ENCODE assay signal across 11 cellular contexts in genomic region chr16:89343501-89344291, GRCh38.
DNase-seq lines count a peak whose midpoint lies in the region; ATAC-seq, FAIRE-seq and TF ChIP-seq lines count a peak whose summit lies in the region.
"Had no signal": no experiment of that assay in that cellular context is flagged by ENCODE, and none has a peak within 500 bp of the region (broad histone marks: within the 10 kb centered on the region; RNA-seq: fewer than 3 reads in every experiment).

No MANE protein-coding gene starts in this region.

- WGBS in mammary epithelial cell (ENCODE audit: low coverage, missing lambda C conversion rate), result 88% methylated on average over 30 of the region's 34 CpGs
- WGBS in transverse colon (ENCODE audit: low coverage in 1 of 2), 2 donors, result 64 to 77% methylated on average over 9 to 34 of the region's 34 CpGs
- WGBS in thyroid gland, 2 donors, result 80 to 89% methylated on average over 29 to 32 of the region's 34 CpGs
- 73 to 79% (median 74%) methylated on average over 34 of the region's 34 CpGs for WGBS in small intestine, 3 donors

- in situ Hi-C loops in mammary epithelial cell (cut with MboI; ENCODE audit: low sequenced_read_pairs in 2 of 2), result no loop called here
- in situ Hi-C loops in transverse colon (cut with MboI; ENCODE audit: low pct_ligation_motif_present in 1 of 4, low pct_unique_long_range_greater_than_20kb in 1 of 4, low sequenced_read_pairs in 3 of 4), result no loop called here

- no peak for TF ChIP-seq POLR2A in breast epithelium (IDR thresholded peaks at IDR 0.05)
- no peak for TF ChIP-seq POLR2A in transverse colon (IDR thresholded peaks at IDR 0.05)
- no peak for TF ChIP-seq POLR2A in thyroid gland (IDR thresholded peaks at IDR 0.05)

- TF ChIP-seq CTCF in mammary epithelial cell (conservative IDR thresholded peaks at IDR 0.05 in 1 of 2, IDR thresholded peaks at IDR 0.05 in 1 of 2; ENCODE audit: extremely low read depth in 1 of 2, insufficient read depth in 1 of 2, low read depth in 1 of 2, low read length in 2 of 2), result no peak
- no peak for TF ChIP-seq CTCF in breast epithelium (IDR thresholded peaks at IDR 0.05)
- no peak for TF ChIP-seq CTCF in transverse colon (IDR thresholded peaks at IDR 0.05)
- TF ChIP-seq CTCF in thyroid gland (IDR thresholded peaks at IDR 0.05), result no peak

- H2AFZ ChIP-seq in mammary epithelial cell (ENCODE audit: low read depth, low read length), result no peak overlapping the region

- H4K20me1 ChIP-seq in mammary epithelial cell (ENCODE audit: insufficient read depth, low read length), result peaks cover 11% of the 10 kb centered on the region

- no peak for TF ChIP-seq EP300 in transverse colon (IDR thresholded peaks at IDR 0.05; ENCODE audit: low read depth)

- peaks cover 86 to 93% of the 10 kb centered on the region in 2 donors for H3K4me1 Mint-ChIP-seq in immature natural killer cell

- H3K27me3 ChIP-seq in mammary epithelial cell (ENCODE audit: insufficient read depth, low read length), result no peaks in the 10 kb centered on the region
- no peaks in the 10 kb centered on the region for H3K27me3 ChIP-seq in breast epithelium
- H3K27me3 ChIP-seq in transverse colon, result no peaks in the 10 kb centered on the region
- H3K27me3 ChIP-seq in thyroid gland, result no peaks in the 10 kb centered on the region
- H3K27me3 ChIP-seq in small intestine (ENCODE audit: control insufficient read depth in 2 of 2, insufficient read depth in 2 of 2, low read length in 2 of 2), result no peaks in the 10 kb centered on the region

- H3K79me2 ChIP-seq in mammary epithelial cell (ENCODE audit: insufficient read depth, low read length), result peaks cover 100% of the 10 kb centered on the region

- CTCF ChIA-PET in mammary epithelial cell (lab: Charles Lee; ENCODE audit: low non-redundant PET), result no interaction called here

- no peaks in the 10 kb centered on the region for H3K36me3 Mint-ChIP-seq in immature natural killer cell

- H3K4me1 ChIP-seq in mammary epithelial cell (ENCODE audit: insufficient read depth, low read length), result peaks cover 27% of the 10 kb centered on the region
- peaks cover 3 to 7% of the 10 kb centered on the region in 2 donors for H3K4me1 ChIP-seq in breast epithelium
- peaks cover 18 to 56% (median 46%) of the 10 kb centered on the region in 4 donors for H3K4me1 ChIP-seq in transverse colon
- peaks cover 10 to 38% of the 10 kb centered on the region in 2 donors for H3K4me1 ChIP-seq in thyroid gland
- H3K4me1 ChIP-seq in small intestine (ENCODE audit: control insufficient read depth in 2 of 2, insufficient read depth in 1 of 2, low read depth in 1 of 2, low read length in 1 of 2), result peaks cover 5 to 15% of the 10 kb centered on the region in 2 donors

- H3K27ac ChIP-seq in mammary epithelial cell (ENCODE audit: insufficient read depth, low read depth, low read length) (no peak overlapping the region), breast epithelium (no peak overlapping the region), transverse colon (peak overlapping the region in 3 of 4 donors; percentile 15 to 34 (median 23)), thyroid gland (no peak overlapping the region), small intestine (ENCODE audit: low read depth in 1 of 2, low read length in 1 of 2) (peak overlapping the region in 1 of 2 donors; percentile 21)

- H3K36me3 ChIP-seq in mammary epithelial cell (ENCODE audit: insufficient read depth, low read length) (peaks cover 3% of the 10 kb centered on the region), breast epithelium (no peaks in the 10 kb centered on the region), transverse colon (no peaks in the 10 kb centered on the region), thyroid gland (no peaks in the 10 kb centered on the region), small intestine (ENCODE audit: control insufficient read depth in 2 of 2, insufficient read depth in 2 of 2, low read length in 2 of 2) (no peaks in the 10 kb centered on the region)

- no peak for ATAC-seq in HG02763 (IDR thresholded peaks at IDR 0.05; ENCODE audit: unreplicated experiment)
- ATAC-seq: effector memory CD8-positive, alpha-beta T cell; naive thymus-derived CD8-positive, alpha-beta T cell had no signal

- no peak overlapping the region for H3K9ac ChIP-seq in mammary epithelial cell (ENCODE audit: insufficient read depth, low read length)

- no peak overlapping the region for H3K4me3 Mint-ChIP-seq in immature natural killer cell

- intact Hi-C loops in mammary epithelial cell (cut with micrococcal nuclease), result no loop called here
- intact Hi-C loops in breast epithelium (cut with DNase I; ENCODE audit: low total_unique reads), result no loop called here
- intact Hi-C loops in transverse colon (cut with DNase I; ENCODE audit: low total_unique reads), result no loop called here
- intact Hi-C loops in thyroid gland (cut with DNase I), result no loop called here

- BruUV-seq in mammary epithelial cell (replicated peaks; lab: Mats Ljungman, UMichigan), result no TSS peak

- H3K27me3 Mint-ChIP-seq in immature natural killer cell (ENCODE audit: low read depth in 3 of 3), result peaks cover 0 to 7% (median 0%) of the 10 kb centered on the region in 3 donors
- H3K27me3 Mint-ChIP-seq: CD8-positive, alpha-beta memory T cell; effector memory CD8-positive, alpha-beta T cell; naive thymus-derived CD8-positive, alpha-beta T cell had no signal

- H3K9me3 ChIP-seq in mammary epithelial cell (replicated peaks; ENCODE audit: insufficient read depth, low read length) (no peaks in the 10 kb centered on the region), breast epithelium (no peaks in the 10 kb centered on the region), transverse colon (no peaks in the 10 kb centered on the region), thyroid gland (no peaks in the 10 kb centered on the region), small intestine (ENCODE audit: control insufficient read depth, low read depth) (no peaks in the 10 kb centered on the region)

- H3K4me2 ChIP-seq in mammary epithelial cell (ENCODE audit: insufficient read depth, low read depth, low read length), result no peak overlapping the region

- DNase-seq in mammary epithelial cell, result peak; percentile 45
- DNase-seq in breast epithelium (ENCODE audit: low spot score in 2 of 2), result no peak
- DNase-seq in T1000 (lab: John Stamatoyannopoulos, UW), result peak; percentile 53
- DNase-seq in immature natural killer cell, result no peak
- DNase-seq in transverse colon, result peak; percentile 40
- no peak for DNase-seq in thyroid gland
- DNase-seq in small intestine, result no peak
- DNase-seq: effector memory CD8-positive, alpha-beta T cell; naive thymus-derived CD8-positive, alpha-beta T cell had no signal

- H3K9me3 Mint-ChIP-seq in immature natural killer cell, result no peaks in the 10 kb centered on the region
- H3K9me3 Mint-ChIP-seq: CD8-positive, alpha-beta memory T cell; effector memory CD8-positive, alpha-beta T cell; naive thymus-derived CD8-positive, alpha-beta T cell had no signal

- FAIRE-seq in small intestine (lab: Jason Lieb, UNC), result no peak

- H3K4me3 ChIP-seq in mammary epithelial cell (replicated peaks in 1 of 3; ENCODE audit: insufficient read depth in 1 of 3, low read depth in 2 of 3, low read length in 3 of 3), result no peak overlapping the region
- H3K4me3 ChIP-seq in breast epithelium, result peak overlapping the region in 1 of 3 donors; percentile 8
- no peak overlapping the region for H3K4me3 ChIP-seq in transverse colon
- no peak overlapping the region for H3K4me3 ChIP-seq in thyroid gland (replicated peaks in 1 of 3)
- no peak overlapping the region for H3K4me3 ChIP-seq in small intestine (ENCODE audit: low read depth in 1 of 2, low read length in 2 of 2)

- dilution Hi-C loops in mammary epithelial cell (cut with HindIII; ENCODE audit: low sequenced_read_pairs), result no loop called here

- peak overlapping the region in 5 of 6 donors; percentile 12 to 57 (median 40) for H3K27ac Mint-ChIP-seq in immature natural killer cell

Comparison
In these comparisons a context has a peak if more than half of its experiments do, and no peak if none do; other contexts are left out.
1. DNase-seq: peak in mammary epithelial cell (single experiment), T1000 (single experiment) and transverse colon (single experiment); none in breast epithelium (0 of 2), immature natural killer cell (0 of 3), thyroid gland (0 of 2) and small intestine (single experiment).
2. H3K27ac ChIP-seq: peak in transverse colon (3 of 4); none in mammary epithelial cell (single experiment), breast epithelium (0 of 2) and thyroid gland (0 of 3).